In the genomic region with DNA sequence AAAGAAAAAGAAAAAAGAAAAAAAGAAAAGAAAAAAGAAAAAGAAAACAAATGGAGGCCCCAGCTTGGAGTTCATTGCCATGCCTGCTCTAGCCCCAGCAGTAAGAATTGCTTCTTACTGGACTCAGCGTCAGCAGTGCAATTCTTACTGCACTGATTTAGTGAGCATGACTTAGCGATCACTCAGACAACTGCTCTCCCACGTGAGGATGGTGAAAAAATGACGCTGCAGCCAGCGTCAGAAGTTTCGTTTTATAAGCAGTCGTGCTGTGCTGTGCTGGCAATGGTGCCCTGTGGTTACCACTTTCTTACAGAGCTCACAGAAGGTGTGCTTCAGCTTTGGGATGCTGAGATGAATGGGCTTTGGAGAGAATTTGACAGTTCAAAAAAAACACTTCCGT, we compare ENCODE assay signal across 8 cellular contexts.
DNase-seq lines count a peak whose midpoint lies in the region; ATAC-seq, FAIRE-seq and TF ChIP-seq lines count a peak whose summit lies in the region.

No MANE protein-coding gene starts in this region.

- H3K9ac ChIP-seq in skeletal muscle satellite cell (ENCODE audit: low read depth, low read length) (peak overlapping the region; percentile 63), colonic mucosa (ENCODE audit: low read depth in 2 of 2, low read length in 2 of 2) (no peak overlapping the region)

- intact Hi-C loops in dorsolateral prefrontal cortex (cut with DNase I) (no loop called here), colonic mucosa (cut with DNase I) (no loop called here), esophagus squamous epithelium (cut with DNase I) (no loop called here)

- H3K4me2 ChIP-seq in skeletal muscle satellite cell (ENCODE audit: low read length) = peak overlapping the region; percentile 71

- H3K27ac ChIP-seq in dorsolateral prefrontal cortex (peak overlapping the region in 3 of 59 donors; percentile 26 to 40 (median 29)), colonic mucosa (no peak overlapping the region), esophagus squamous epithelium (no peak overlapping the region)

- H3K36me3 ChIP-seq in skeletal muscle satellite cell (ENCODE audit: insufficient read depth, low read length) = no peaks in the 10 kb centered on the region
- H3K36me3 ChIP-seq in colonic mucosa = no peaks in the 10 kb centered on the region
- no peaks in the 10 kb centered on the region for H3K36me3 ChIP-seq in esophagus squamous epithelium

- TF ChIP-seq CTCF in dorsolateral prefrontal cortex (IDR thresholded peaks at IDR 0.05 in 54 of 56, conservative IDR thresholded peaks at IDR 0.05 in 2 of 56; ENCODE audit: low read depth in 1 of 56, partially characterized antibody in 56 of 56) (no peak), colonic mucosa (IDR thresholded peaks at IDR 0.05) (no peak), esophagus squamous epithelium (IDR thresholded peaks at IDR 0.05) (no peak)

- TF ChIP-seq POLR2A in GM12891 (IDR thresholded peaks at IDR 0.05; ENCODE audit: low read depth, low read length) (no peak), esophagus squamous epithelium (IDR thresholded peaks at IDR 0.05) (no peak)

- H3K4me1 ChIP-seq in skeletal muscle satellite cell (ENCODE audit: control insufficient read depth, insufficient read depth, low read length) = no peaks in the 10 kb centered on the region
- no peaks in the 10 kb centered on the region for H3K4me1 ChIP-seq in colonic mucosa
- H3K4me1 ChIP-seq in esophagus squamous epithelium = no peaks in the 10 kb centered on the region

- FAIRE-seq in GM12891 (lab: Jason Lieb, UNC) = peak; percentile 94

- H3K4me3 ChIP-seq in dorsolateral prefrontal cortex (peak overlapping the region in 14 of 59 donors; percentile 1 to 45 (median 16)), skeletal muscle satellite cell (ENCODE audit: low read length) (peak overlapping the region; percentile 48), colonic mucosa (no peak overlapping the region), esophagus squamous epithelium (peak overlapping the region in 2 of 4 donors; percentile 16 to 23)

- H3K27me3 ChIP-seq in dorsolateral prefrontal cortex (peaks cover 0 to 69% (median 6%) of the 10 kb centered on the region in 45 donors), skeletal muscle satellite cell (ENCODE audit: control insufficient read depth, insufficient read depth, low read length) (peaks cover 6% of the 10 kb centered on the region), colonic mucosa (peaks cover 7% of the 10 kb centered on the region), esophagus squamous epithelium (no peaks in the 10 kb centered on the region)

- ATAC-seq in HG03159 (IDR thresholded peaks at IDR 0.05; ENCODE audit: unreplicated experiment) = no peak

- no peaks in the 10 kb centered on the region for H3K9me3 ChIP-seq in skeletal muscle satellite cell (replicated peaks; ENCODE audit: low read length)
- H3K9me3 ChIP-seq in colonic mucosa = no peaks in the 10 kb centered on the region
- H3K9me3 ChIP-seq in esophagus squamous epithelium = no peaks in the 10 kb centered on the region

- WGBS in esophagus squamous epithelium, 2 donors = 50 to 55% methylated on average over 8 of the region's 8 CpGs

- DNase-seq in GM12891 (ENCODE audit: insufficient read length, low spot score) (no peak), dorsolateral prefrontal cortex (peak in 6 of 10 donors; percentile 31 to 60 (median 52)), colonic mucosa (no peak), NCI-H1048 (lab: John Stamatoyannopoulos, UW) (no peak), esophagus squamous epithelium (lab: John Stamatoyannopoulos, UW) (no peak)
- DNase-seq in activated CD4-positive, CD25-positive, alpha-beta regulatory T cell (lab: John Stamatoyannopoulos, UW) = peak in 3 of 4 experiments; percentile 1 to 9 (median 2)

TF ChIP-seq in GM12891, 5 proteins besides CTCF, POLR2A, EP300 and RAD21:
- TF ChIP-seq TAF1 (IDR thresholded peaks at IDR 0.05; ENCODE audit: low read depth, low read length) (no peak), SPI1 (IDR thresholded peaks at IDR 0.05; ENCODE audit: low read depth, low read length) (0 out of 2 replicates have a peak, but pooled peaks have one; percentile 17), POU2F2 (IDR thresholded peaks at IDR 0.05; ENCODE audit: low read depth, low read length) (no peak), POLR2AphosphoS5 (IDR thresholded peaks at IDR 0.05; ENCODE audit: low read depth, low read length) (no peak)

Comparison
In these comparisons a context has a peak if more than half of its experiments do, and no peak if none do; other contexts are left out.
1. DNase-seq: peak in activated CD4-positive, CD25-positive, alpha-beta regulatory T cell (3 of 4) and dorsolateral prefrontal cortex (6 of 10); none in GM12891 (single experiment), colonic mucosa (single experiment), NCI-H1048 (single experiment) and esophagus squamous epithelium (single experiment).